In the genomic region with DNA sequence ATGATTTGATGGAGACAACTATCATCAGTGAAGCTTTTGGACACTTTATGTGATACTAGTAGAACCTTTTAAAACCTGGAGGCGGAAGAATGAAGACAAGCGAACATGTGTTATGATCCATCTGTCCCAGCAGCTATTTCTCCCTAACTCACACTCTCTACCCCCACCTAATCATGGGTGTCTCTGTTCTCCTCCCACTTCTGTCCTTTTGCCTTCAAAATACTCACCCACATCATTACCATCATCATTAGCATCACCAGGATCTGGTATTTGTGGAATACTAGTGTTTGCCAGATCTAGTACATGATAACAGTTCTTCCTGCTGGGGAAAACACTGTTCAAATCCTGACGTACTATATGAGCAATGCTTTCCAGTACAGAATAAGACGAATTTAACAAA, we compare ENCODE assay signal across 26 cellular contexts.
"Had no signal": no experiment of that assay in that cellular context is flagged by ENCODE, and none has a peak within 500 bp of the region (broad histone marks: within the 10 kb centered on the region; RNA-seq: fewer than 3 reads in every experiment).

No MANE protein-coding gene starts in this region.

- ATAC-seq: activated CD4-positive, CD25-positive, alpha-beta regulatory T cell treated with anti-CD3 and anti-CD28 coated beads, Interleukin-2, amount 50 U/mL, for 24 hours; activated CD8-positive, alpha-beta T cell treated with anti-CD3 and anti-CD28 coated beads for 36 hours; activated naive CD4-positive, alpha-beta T cell treated with anti-CD3 and anti-CD28 coated beads, Interleukin-2, amount 50 U/mL, for 72 hours; activated T-cell treated with anti-CD3 and anti-CD28 coated beads, Interleukin-2, amount 50 U/mL, for 4 hours; activated T-helper 17 cell treated with anti-CD3 and anti-CD28 coated beads, Interleukin-2, amount 50 U/mL, for 72 hours; body of pancreas; effector memory CD8-positive, alpha-beta T cell; T-helper 17 cell had no signal

- H3K4me3 ChIP-seq: body of pancreas, esophagus squamous epithelium had no signal

- DNase-seq: activated B cell treated with CpG ODN at 0.5 μM for 24 hours; activated CD4-positive, alpha-beta T cell treated with anti-CD3 and anti-CD28 coated beads for 48 hours; activated CD4-positive, alpha-beta T cell treated with anti-CD3 and anti-CD28 coated beads, Interleukin-2, amount 50 U/mL, for 1 hour; activated CD4-positive, alpha-beta T cell treated with anti-CD3 and anti-CD28 coated beads, Interleukin-2, amount 50 U/mL, for 48 hours; activated CD8-positive, alpha-beta memory T cell treated with anti-CD3 and anti-CD28 coated beads for 24 hours; activated CD8-positive, alpha-beta T cell treated with anti-CD3 and anti-CD28 coated beads for 36 hours; activated effector memory CD4-positive, alpha-beta T cell treated with Interleukin-2 at 50 U/mL for 16 hours; activated gamma-delta T cell treated with Interleukin-2 at 50 U/mL for 16 hours; activated naive CD4-positive, alpha-beta T cell treated with Interleukin-2 at 50 U/mL for 16 hours; activated naive CD8-positive, alpha-beta T cell treated with anti-CD3 and anti-CD28 coated beads, Interleukin-2, amount 10 ng/mL, durations not matched to agents 7 days and 5 days; activated T-cell treated with anti-CD3 and anti-CD28 coated beads, Interleukin-2, amount 50 U/mL, for 4 hours; amniotic stem cell; body of pancreas; cortex of kidney; dermis blood vessel endothelial cell; effector CD4-positive, alpha-beta T cell; effector memory CD8-positive, alpha-beta T cell; esophagus squamous epithelium; foreskin fibroblast; T-helper 1 cell; T-helper 17 cell; T1000; WERI-Rb-1 had no signal
